Comparison of ENCODE assay signal across 12 cellular contexts in the genomic region with DNA sequence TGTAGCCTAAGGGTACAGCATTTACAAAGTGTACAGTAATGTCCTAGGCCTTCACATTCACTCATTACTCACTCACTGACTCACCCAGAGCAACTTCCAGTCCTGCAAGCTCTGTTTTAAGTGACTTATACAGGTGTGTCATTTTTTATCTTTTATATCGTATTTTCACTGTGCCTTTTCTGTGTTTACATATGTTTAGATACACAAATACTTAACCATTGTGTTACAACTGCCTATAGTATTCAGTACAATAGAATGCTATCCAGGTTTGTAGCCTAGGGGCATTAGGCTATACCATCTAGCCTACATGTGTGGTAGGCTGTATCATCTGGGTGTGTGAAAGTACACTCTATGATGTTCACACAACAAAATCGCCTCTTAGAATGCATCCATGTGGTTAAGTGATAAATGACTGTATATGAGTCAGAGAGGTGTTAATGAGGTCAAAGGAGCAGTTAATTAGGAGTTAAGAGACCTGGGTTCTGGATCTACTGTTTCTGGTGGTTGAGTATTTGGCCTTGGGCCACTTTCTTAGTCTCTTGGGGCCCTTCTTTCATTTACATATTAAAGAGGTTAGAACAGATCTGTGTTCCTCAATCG.
A peak's percentile ranks its signal among the peaks of the same experiment; 100 is the strongest.
DNase-seq lines count a peak whose midpoint lies in the region; ATAC-seq and TF ChIP-seq lines count a peak whose summit lies in the region.
"Had no signal": no experiment of that assay in that cellular context is flagged by ENCODE, and none has a peak within 500 bp of the region (broad histone marks: within the 10 kb centered on the region; RNA-seq: fewer than 3 reads in every experiment).

No MANE protein-coding gene starts in this region.

- no peak for TF ChIP-seq POLR2A in heart left ventricle (IDR thresholded peaks at IDR 0.05)

- DNase-seq in natural killer cell treated with Interleukin-12 subunit alpha and Interleukin-12 subunit beta and Interleukin-15 and Interleukin-18, amount 100 ng/mL, for 72 hours (ENCODE audit: low spot score): no peak
- DNase-seq in natural killer cell: no peak
- DNase-seq in NCI-H748 (lab: John Stamatoyannopoulos, UW; ENCODE audit: unreplicated experiment): peak; percentile 92
- DNase-seq in fibroblast of gingiva (ENCODE audit: low read depth): peak; percentile 22
- DNase-seq in heart left ventricle: no peak
- no peak for DNase-seq in ascending aorta (ENCODE audit: low spot score in 2 of 2)
- no peak for DNase-seq in Right ventricle myocardium superior
- DNase-seq in NCI-H2107 (lab: John Stamatoyannopoulos, UW): no peak
- DNase-seq: activated CD4-positive, alpha-beta memory T cell treated with anti-CD3 and anti-CD28 coated beads, Interleukin-2, amount 10 ng/mL, durations not matched to agents 7 days and 5 days; C1 segment of cervical spinal cord; OCI-M1 had no signal

- no peak for TF ChIP-seq CTCF in natural killer cell (IDR thresholded peaks at IDR 0.05)
- TF ChIP-seq CTCF in heart left ventricle (IDR thresholded peaks at IDR 0.05): no peak
- TF ChIP-seq CTCF in ascending aorta (IDR thresholded peaks at IDR 0.05): no peak

- no peak overlapping the region for H3K4me3 ChIP-seq in heart left ventricle
- no peak overlapping the region for H3K4me3 ChIP-seq in ascending aorta

- 68 to 76% (median 70%) methylated on average over 3 of the region's 3 CpGs for WGBS in heart left ventricle, 4 donors

- H3K36me3 Mint-ChIP-seq in natural killer cell treated with Interleukin-12 subunit alpha and Interleukin-12 subunit beta and Interleukin-15 and Interleukin-18, amount 100 ng/mL, for 72 hours: no peaks in the 10 kb centered on the region
- no peaks in the 10 kb centered on the region for H3K36me3 Mint-ChIP-seq in natural killer cell

- intact Hi-C loops in natural killer cell (cut with micrococcal nuclease): no loop called here
- intact Hi-C loops in heart left ventricle (cut with DNase I): loop anchor here in 3 of 10 donors (10.0 kb wide), 4 partner anchors 54 to 146 kb away; partner anchors contain the start of gene GREB1L (in 1 of the 3)
- intact Hi-C loops in ascending aorta (cut with DNase I): no loop called here
- intact Hi-C loops in Right ventricle myocardium superior (cut with DNase I): no loop called here

- H3K4me1 ChIP-seq in heart left ventricle: peaks cover 0 to 7% (median 0%) of the 10 kb centered on the region in 12 donors
- H3K4me1 ChIP-seq in ascending aorta: no peaks in the 10 kb centered on the region

- ATAC-seq in natural killer cell treated with Interleukin-12 subunit alpha and Interleukin-12 subunit beta and Interleukin-15 and Interleukin-18, amount 100 ng/mL, for 72 hours: peak; percentile 32 to 64
- no peak for ATAC-seq in natural killer cell
- ATAC-seq in heart left ventricle: no peak
- ATAC-seq in Right ventricle myocardium superior (ENCODE audit: poor library complexity): no peak

- H3K9me3 ChIP-seq in heart left ventricle (no peaks in the 10 kb centered on the region), ascending aorta (no peaks in the 10 kb centered on the region)

- H3K27ac ChIP-seq in heart left ventricle: no peak overlapping the region
- no peak overlapping the region for H3K27ac ChIP-seq in ascending aorta

- H3K27me3 ChIP-seq in heart left ventricle: no peaks in the 10 kb centered on the region
- H3K27me3 ChIP-seq in ascending aorta: no peaks in the 10 kb centered on the region

- H3K4me1 Mint-ChIP-seq in natural killer cell treated with Interleukin-12 subunit alpha and Interleukin-12 subunit beta and Interleukin-15 and Interleukin-18, amount 100 ng/mL, for 72 hours (ENCODE audit: low read depth in 2 of 2): no peaks in the 10 kb centered on the region
- H3K4me1 Mint-ChIP-seq in natural killer cell: no peaks in the 10 kb centered on the region
- H3K4me1 Mint-ChIP-seq: activated CD4-positive, alpha-beta memory T cell treated with anti-CD3 and anti-CD28 coated beads, Interleukin-2, amount 10 ng/mL, durations not matched to agents 7 days and 5 days; nephron had no signal

- peaks cover 6 to 13% of the 10 kb centered on the region in 2 donors for H3K27me3 Mint-ChIP-seq in natural killer cell treated with Interleukin-12 subunit alpha and Interleukin-12 subunit beta and Interleukin-15 and Interleukin-18, amount 100 ng/mL, for 72 hours
- H3K27me3 Mint-ChIP-seq in natural killer cell (ENCODE audit: low read depth in 2 of 2): peaks cover 0 to 3% of the 10 kb centered on the region in 2 donors

- no peaks in the 10 kb centered on the region for H3K36me3 ChIP-seq in heart left ventricle
- no peaks in the 10 kb centered on the region for H3K36me3 ChIP-seq in ascending aorta

- H3K9me3 Mint-ChIP-seq in natural killer cell treated with Interleukin-12 subunit alpha and Interleukin-12 subunit beta and Interleukin-15 and Interleukin-18, amount 100 ng/mL, for 72 hours: no peaks in the 10 kb centered on the region
- H3K9me3 Mint-ChIP-seq in natural killer cell: no peaks in the 10 kb centered on the region
- H3K9me3 Mint-ChIP-seq: activated CD4-positive, alpha-beta memory T cell treated with anti-CD3 and anti-CD28 coated beads, Interleukin-2, amount 10 ng/mL, durations not matched to agents 7 days and 5 days; nephron had no signal

- H3K4me3 Mint-ChIP-seq in natural killer cell treated with Interleukin-12 subunit alpha and Interleukin-12 subunit beta and Interleukin-15 and Interleukin-18, amount 100 ng/mL, for 72 hours: no peak overlapping the region
- no peak overlapping the region for H3K4me3 Mint-ChIP-seq in natural killer cell
- H3K4me3 Mint-ChIP-seq: activated CD4-positive, alpha-beta memory T cell treated with anti-CD3 and anti-CD28 coated beads, Interleukin-2, amount 10 ng/mL, durations not matched to agents 7 days and 5 days; nephron had no signal

- H3K27ac Mint-ChIP-seq in natural killer cell treated with Interleukin-12 subunit alpha and Interleukin-12 subunit beta and Interleukin-15 and Interleukin-18, amount 100 ng/mL, for 72 hours: no peak overlapping the region
- H3K27ac Mint-ChIP-seq in natural killer cell: no peak overlapping the region
- H3K27ac Mint-ChIP-seq: activated CD4-positive, alpha-beta memory T cell treated with anti-CD3 and anti-CD28 coated beads, Interleukin-2, amount 10 ng/mL, durations not matched to agents 7 days and 5 days; nephron had no signal

Comparison
In these comparisons a context has a peak if more than half of its experiments do, and no peak if none do; other contexts are left out.
1. ATAC-seq: peak in natural killer cell treated with Interleukin-12 subunit alpha and Interleukin-12 subunit beta and Interleukin-15 and Interleukin-18, amount 100 ng/mL, for 72 hours (2 of 2); none in natural killer cell (0 of 3), heart left ventricle (0 of 4) and Right ventricle myocardium superior (single experiment).
2. DNase-seq: peak in NCI-H748 (single experiment) and fibroblast of gingiva (single experiment); none in natural killer cell treated with Interleukin-12 subunit alpha and Interleukin-12 subunit beta and Interleukin-15 and Interleukin-18, amount 100 ng/mL, for 72 hours (single experiment), natural killer cell (single experiment), heart left ventricle (0 of 5), ascending aorta (0 of 2), Right ventricle myocardium superior (single experiment) and NCI-H2107 (single experiment).